Comparison of ENCODE assay signal across 9 cellular contexts in genomic region chr18:48800877-48801727, GRCh38.
DNase-seq lines count a peak whose midpoint lies in the region; ATAC-seq lines count a peak whose summit lies in the region.
"Had no signal": no experiment of that assay in that cellular context is flagged by ENCODE, and none has a peak within 500 bp of the region (broad histone marks: within the 10 kb centered on the region; RNA-seq: fewer than 3 reads in every experiment).

No MANE protein-coding gene starts in this region.

- H3K27ac Mint-ChIP-seq in activated CD8-positive, alpha-beta memory T cell treated with anti-CD3 and anti-CD28 coated beads, Interleukin-2, amount 10 ng/mL, durations not matched to agents 7 days and 5 days, result no peak overlapping the region
- H3K27ac Mint-ChIP-seq in memory B cell, result peak overlapping the region; percentile 73
- H3K27ac Mint-ChIP-seq: dendritic cell treated with granulocyte-macrophage colony-stimulating factor and Interleukin-4, amounts not matched to agents 40 ng/mL and 50 ng/mL, for 4 days had no signal

- no peaks in the 10 kb centered on the region for H3K27me3 Mint-ChIP-seq in activated CD8-positive, alpha-beta memory T cell treated with anti-CD3 and anti-CD28 coated beads, Interleukin-2, amount 10 ng/mL, durations not matched to agents 7 days and 5 days
- H3K27me3 Mint-ChIP-seq in memory B cell, result no peaks in the 10 kb centered on the region

- no peaks in the 10 kb centered on the region for H3K36me3 Mint-ChIP-seq in activated CD8-positive, alpha-beta memory T cell treated with anti-CD3 and anti-CD28 coated beads, Interleukin-2, amount 10 ng/mL, durations not matched to agents 7 days and 5 days
- no peaks in the 10 kb centered on the region for H3K36me3 Mint-ChIP-seq in memory B cell

- H3K9me3 Mint-ChIP-seq in activated CD8-positive, alpha-beta memory T cell treated with anti-CD3 and anti-CD28 coated beads, Interleukin-2, amount 10 ng/mL, durations not matched to agents 7 days and 5 days (ENCODE audit: low read depth), result no peaks in the 10 kb centered on the region
- no peaks in the 10 kb centered on the region for H3K9me3 Mint-ChIP-seq in memory B cell
- H3K9me3 Mint-ChIP-seq: dendritic cell treated with granulocyte-macrophage colony-stimulating factor and Interleukin-4, amounts not matched to agents 40 ng/mL and 50 ng/mL, for 4 days had no signal

- peak; percentile 39 for DNase-seq in activated CD8-positive, alpha-beta memory T cell treated with anti-CD3 and anti-CD28 coated beads, Interleukin-2, amount 10 ng/mL, durations not matched to agents 7 days and 5 days
- DNase-seq in memory B cell (ENCODE audit: low spot score in 2 of 2), result no peak
- DNase-seq in kidney tubule cell (ENCODE audit: low spot score), result no peak
- DNase-seq in cerebellar cortex (ENCODE audit: low spot score), result no peak
- no peak for DNase-seq in OCI-M2 (lab: John Stamatoyannopoulos, UW; ENCODE audit: unreplicated experiment)
- no peak for DNase-seq in A172 (ENCODE audit: low spot score)

- CTCF ChIA-PET in activated CD8-positive, alpha-beta memory T cell treated with anti-CD3 and anti-CD28 coated beads, Interleukin-2, amount 10 ng/mL, durations not matched to agents 7 days and 5 days (lab: Charles Lee), result interaction anchor here (0.9 kb wide), 1 partner anchor 25 kb away, joined by 3 read pairs; no protein-coding TSS in a partner anchor

- no peak overlapping the region for H3K4me3 Mint-ChIP-seq in activated CD8-positive, alpha-beta memory T cell treated with anti-CD3 and anti-CD28 coated beads, Interleukin-2, amount 10 ng/mL, durations not matched to agents 7 days and 5 days
- peak overlapping the region; percentile 28 for H3K4me3 Mint-ChIP-seq in memory B cell
- H3K4me3 Mint-ChIP-seq: dendritic cell treated with granulocyte-macrophage colony-stimulating factor and Interleukin-4, amounts not matched to agents 40 ng/mL and 50 ng/mL, for 4 days had no signal

- ATAC-seq in GM18519 (IDR thresholded peaks at IDR 0.05; ENCODE audit: low FRiP score, unreplicated experiment) (peak; percentile 41), HG02610 (IDR thresholded peaks at IDR 0.05; ENCODE audit: unreplicated experiment) (peak; percentile 61), memory B cell (ENCODE audit: low read depth) (peak; percentile 70)
- ATAC-seq in activated CD8-positive, alpha-beta memory T cell treated with anti-CD3 and anti-CD28 coated beads, Interleukin-2, amount 10 ng/mL, durations not matched to agents 7 days and 5 days, result peak; percentile 17

- peaks cover 30% of the 10 kb centered on the region for H3K4me1 Mint-ChIP-seq in activated CD8-positive, alpha-beta memory T cell treated with anti-CD3 and anti-CD28 coated beads, Interleukin-2, amount 10 ng/mL, durations not matched to agents 7 days and 5 days
- peaks cover 26% of the 10 kb centered on the region for H3K4me1 Mint-ChIP-seq in memory B cell

Comparison
In these comparisons a context has a peak if more than half of its experiments do, and no peak if none do; other contexts are left out.
1. ATAC-seq: peak in every context shown above with its lines; median percentile 70 in memory B cell; 61 in HG02610; 41 in GM18519; 17 in activated CD8-positive, alpha-beta memory T cell treated with anti-CD3 and anti-CD28 coated beads, Interleukin-2, amount 10 ng/mL, durations not matched to agents 7 days and 5 days.